In the genomic region with DNA sequence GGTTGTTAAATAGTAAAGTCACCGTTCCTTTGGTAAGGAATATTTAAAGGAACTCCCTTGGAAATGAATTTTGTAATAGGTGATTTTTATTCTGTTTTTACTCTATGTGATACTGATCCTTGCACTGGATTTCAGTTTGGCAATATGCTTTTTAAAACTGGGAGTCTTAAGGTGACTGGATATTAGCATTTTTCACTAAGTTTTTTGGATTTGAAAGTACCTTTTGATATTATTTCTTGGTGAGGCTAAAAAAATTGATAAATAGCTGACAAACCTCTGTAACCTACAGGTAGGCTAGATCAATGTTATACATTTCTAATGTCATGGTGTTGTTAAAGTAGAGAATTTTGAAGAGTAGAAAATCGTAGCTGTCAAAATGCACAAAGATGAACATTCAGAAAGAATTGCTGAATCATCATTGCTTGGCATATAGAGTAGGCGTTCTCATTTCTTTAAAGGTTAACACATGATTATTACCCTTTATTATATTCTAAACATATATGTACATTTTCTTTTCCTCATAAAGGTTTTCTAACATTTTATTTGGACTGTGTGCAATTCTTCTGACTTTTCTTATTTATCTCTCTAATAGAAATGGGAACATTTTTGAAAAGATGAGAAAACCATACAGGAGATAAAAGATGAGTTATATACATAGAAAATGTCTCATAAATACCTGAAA, we compare ENCODE assay signal across 2 cellular contexts.
A peak's percentile ranks its signal among the peaks of the same experiment; 100 is the strongest.
TF ChIP-seq lines count a peak whose summit lies in the region.

No MANE protein-coding gene starts in this region.

TF ChIP-seq in IMR-90, 13 proteins besides CTCF, POLR2A, EP300 and RAD21:
- TF ChIP-seq MAFK (IDR thresholded peaks at IDR 0.05; ENCODE audit: low read depth, low read length), result peak; percentile 98
- peak; percentile 90 for TF ChIP-seq NFE2L2 (IDR thresholded peaks at IDR 0.05; ENCODE audit: low read depth, low read length)
- TF ChIP-seq USF2 (IDR thresholded peaks at IDR 0.05; ENCODE audit: low read depth, low read length), result no peak

TF ChIP-seq in K562, 482 proteins besides CTCF, POLR2A, EP300 and RAD21 (continues in another document):
- TF ChIP-seq SMAD3 (CRISPR knock-in tag; conservative IDR thresholded peaks at IDR 0.05) (no peak), MAFG (tag; conservative IDR thresholded peaks at IDR 0.05) (peak; percentile 100), CBX8 (IDR thresholded peaks at IDR 0.05; ENCODE audit: borderline replicate concordance, extremely low read depth, low read depth, low read length, poor library complexity, severe bottlenecking) (no peak), NCOA2 (IDR thresholded peaks at IDR 0.05; ENCODE audit: partially characterized antibody in 2 of 2) (peak in 1 of 2 experiments; percentile 7), MAFF (IDR thresholded peaks at IDR 0.05; ENCODE audit: low read length) (peak; percentile 99), MEIS2 (IDR thresholded peaks at IDR 0.05; ENCODE audit: partially characterized antibody) (peak; percentile 46), ZBTB8A (IDR thresholded peaks at IDR 0.05; ENCODE audit: partially characterized antibody) (peak; percentile 7), SNIP1 (IDR thresholded peaks at IDR 0.05; ENCODE audit: low read depth) (no peak), BRD4 (IDR thresholded peaks at IDR 0.05) (peak; percentile 65; the same call in 1 of the 2 replicates), NFRKB (IDR thresholded peaks at IDR 0.05; ENCODE audit: low read depth) (peak; percentile 59; the same call in 1 of the 2 replicates), ELF1 (tag; IDR thresholded peaks at IDR 0.05) (0 out of 2 replicates have a peak, but pooled peaks have one; percentile 12), C11orf30 (IDR thresholded peaks at IDR 0.05; ENCODE audit: low read depth) (peak; percentile 100), NFE2 (IDR thresholded peaks at IDR 0.05; ENCODE audit: low read depth) (peak; percentile 97), DPF2 (IDR thresholded peaks at IDR 0.05) (peak; percentile 73), FOSL1 (tag; conservative IDR thresholded peaks at IDR 0.05) (0 out of 2 replicates have a peak, but pooled peaks have one; percentile 5), ELF2 (CRISPR knock-in tag; IDR thresholded peaks at IDR 0.05) (0 out of 2 replicates have a peak, but pooled peaks have one; percentile 15), POLR2B (IDR thresholded peaks at IDR 0.05; ENCODE audit: low read depth, partially characterized antibody) (no peak), TAF9B (IDR thresholded peaks at IDR 0.05; ENCODE audit: partially characterized antibody) (peak; percentile 62), SMAD4 (CRISPR knock-in tag; conservative IDR thresholded peaks at IDR 0.05) (no peak), TAL1 (IDR thresholded peaks at IDR 0.05) (no peak), ARID1B (IDR thresholded peaks at IDR 0.05) (peak; percentile 61), MTA3 (IDR thresholded peaks at IDR 0.05; ENCODE audit: borderline replicate concordance) (no peak), ZNF212 (CRISPR knock-in tag; IDR thresholded peaks at IDR 0.05) (no peak), MAFK (IDR thresholded peaks at IDR 0.05; ENCODE audit: low read length) (peak; percentile 99), MTA1 (IDR thresholded peaks at IDR 0.05; ENCODE audit: borderline replicate concordance) (no peak), ZNF280A (IDR thresholded peaks at IDR 0.05; ENCODE audit: low read depth, partially characterized antibody) (no peak), EP400 (IDR thresholded peaks at IDR 0.05) (peak; percentile 30; the same call in 1 of the 2 replicates), SMARCA4 (IDR thresholded peaks at IDR 0.05) (peak; percentile 79), SMARCE1 (IDR thresholded peaks at IDR 0.05) (peak; percentile 59; the same call in 1 of the 2 replicates), BACH1 (tag; IDR thresholded peaks at IDR 0.05) (peak; percentile 89), MNT (conservative IDR thresholded peaks at IDR 0.05) (peak in 1 of 2 experiments; percentile 21; a peak in 1 of 4 replicates), ZNF217 (CRISPR knock-in tag; IDR thresholded peaks at IDR 0.05) (no peak), SMARCC2 (IDR thresholded peaks at IDR 0.05; ENCODE audit: low read depth) (peak; percentile 56)
- TF ChIP-seq, protein P1, sequence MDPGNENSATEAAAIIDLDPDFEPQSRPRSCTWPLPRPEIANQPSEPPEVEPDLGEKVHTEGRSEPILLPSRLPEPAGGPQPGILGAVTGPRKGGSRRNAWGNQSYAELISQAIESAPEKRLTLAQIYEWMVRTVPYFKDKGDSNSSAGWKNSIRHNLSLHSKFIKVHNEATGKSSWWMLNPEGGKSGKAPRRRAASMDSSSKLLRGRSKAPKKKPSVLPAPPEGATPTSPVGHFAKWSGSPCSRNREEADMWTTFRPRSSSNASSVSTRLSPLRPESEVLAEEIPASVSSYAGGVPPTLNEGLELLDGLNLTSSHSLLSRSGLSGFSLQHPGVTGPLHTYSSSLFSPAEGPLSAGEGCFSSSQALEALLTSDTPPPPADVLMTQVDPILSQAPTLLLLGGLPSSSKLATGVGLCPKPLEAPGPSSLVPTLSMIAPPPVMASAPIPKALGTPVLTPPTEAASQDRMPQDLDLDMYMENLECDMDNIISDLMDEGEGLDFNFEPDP (CRISPR knock-in tag; IDR thresholded peaks at IDR 0.05), result no peak
- TF ChIP-seq, protein P2, sequence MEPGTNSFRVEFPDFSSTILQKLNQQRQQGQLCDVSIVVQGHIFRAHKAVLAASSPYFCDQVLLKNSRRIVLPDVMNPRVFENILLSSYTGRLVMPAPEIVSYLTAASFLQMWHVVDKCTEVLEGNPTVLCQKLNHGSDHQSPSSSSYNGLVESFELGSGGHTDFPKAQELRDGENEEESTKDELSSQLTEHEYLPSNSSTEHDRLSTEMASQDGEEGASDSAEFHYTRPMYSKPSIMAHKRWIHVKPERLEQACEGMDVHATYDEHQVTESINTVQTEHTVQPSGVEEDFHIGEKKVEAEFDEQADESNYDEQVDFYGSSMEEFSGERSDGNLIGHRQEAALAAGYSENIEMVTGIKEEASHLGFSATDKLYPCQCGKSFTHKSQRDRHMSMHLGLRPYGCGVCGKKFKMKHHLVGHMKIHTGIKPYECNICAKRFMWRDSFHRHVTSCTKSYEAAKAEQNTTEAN (CRISPR knock-in tag; IDR thresholded peaks at IDR 0.05), result no peak
- TF ChIP-seq, protein P3, sequence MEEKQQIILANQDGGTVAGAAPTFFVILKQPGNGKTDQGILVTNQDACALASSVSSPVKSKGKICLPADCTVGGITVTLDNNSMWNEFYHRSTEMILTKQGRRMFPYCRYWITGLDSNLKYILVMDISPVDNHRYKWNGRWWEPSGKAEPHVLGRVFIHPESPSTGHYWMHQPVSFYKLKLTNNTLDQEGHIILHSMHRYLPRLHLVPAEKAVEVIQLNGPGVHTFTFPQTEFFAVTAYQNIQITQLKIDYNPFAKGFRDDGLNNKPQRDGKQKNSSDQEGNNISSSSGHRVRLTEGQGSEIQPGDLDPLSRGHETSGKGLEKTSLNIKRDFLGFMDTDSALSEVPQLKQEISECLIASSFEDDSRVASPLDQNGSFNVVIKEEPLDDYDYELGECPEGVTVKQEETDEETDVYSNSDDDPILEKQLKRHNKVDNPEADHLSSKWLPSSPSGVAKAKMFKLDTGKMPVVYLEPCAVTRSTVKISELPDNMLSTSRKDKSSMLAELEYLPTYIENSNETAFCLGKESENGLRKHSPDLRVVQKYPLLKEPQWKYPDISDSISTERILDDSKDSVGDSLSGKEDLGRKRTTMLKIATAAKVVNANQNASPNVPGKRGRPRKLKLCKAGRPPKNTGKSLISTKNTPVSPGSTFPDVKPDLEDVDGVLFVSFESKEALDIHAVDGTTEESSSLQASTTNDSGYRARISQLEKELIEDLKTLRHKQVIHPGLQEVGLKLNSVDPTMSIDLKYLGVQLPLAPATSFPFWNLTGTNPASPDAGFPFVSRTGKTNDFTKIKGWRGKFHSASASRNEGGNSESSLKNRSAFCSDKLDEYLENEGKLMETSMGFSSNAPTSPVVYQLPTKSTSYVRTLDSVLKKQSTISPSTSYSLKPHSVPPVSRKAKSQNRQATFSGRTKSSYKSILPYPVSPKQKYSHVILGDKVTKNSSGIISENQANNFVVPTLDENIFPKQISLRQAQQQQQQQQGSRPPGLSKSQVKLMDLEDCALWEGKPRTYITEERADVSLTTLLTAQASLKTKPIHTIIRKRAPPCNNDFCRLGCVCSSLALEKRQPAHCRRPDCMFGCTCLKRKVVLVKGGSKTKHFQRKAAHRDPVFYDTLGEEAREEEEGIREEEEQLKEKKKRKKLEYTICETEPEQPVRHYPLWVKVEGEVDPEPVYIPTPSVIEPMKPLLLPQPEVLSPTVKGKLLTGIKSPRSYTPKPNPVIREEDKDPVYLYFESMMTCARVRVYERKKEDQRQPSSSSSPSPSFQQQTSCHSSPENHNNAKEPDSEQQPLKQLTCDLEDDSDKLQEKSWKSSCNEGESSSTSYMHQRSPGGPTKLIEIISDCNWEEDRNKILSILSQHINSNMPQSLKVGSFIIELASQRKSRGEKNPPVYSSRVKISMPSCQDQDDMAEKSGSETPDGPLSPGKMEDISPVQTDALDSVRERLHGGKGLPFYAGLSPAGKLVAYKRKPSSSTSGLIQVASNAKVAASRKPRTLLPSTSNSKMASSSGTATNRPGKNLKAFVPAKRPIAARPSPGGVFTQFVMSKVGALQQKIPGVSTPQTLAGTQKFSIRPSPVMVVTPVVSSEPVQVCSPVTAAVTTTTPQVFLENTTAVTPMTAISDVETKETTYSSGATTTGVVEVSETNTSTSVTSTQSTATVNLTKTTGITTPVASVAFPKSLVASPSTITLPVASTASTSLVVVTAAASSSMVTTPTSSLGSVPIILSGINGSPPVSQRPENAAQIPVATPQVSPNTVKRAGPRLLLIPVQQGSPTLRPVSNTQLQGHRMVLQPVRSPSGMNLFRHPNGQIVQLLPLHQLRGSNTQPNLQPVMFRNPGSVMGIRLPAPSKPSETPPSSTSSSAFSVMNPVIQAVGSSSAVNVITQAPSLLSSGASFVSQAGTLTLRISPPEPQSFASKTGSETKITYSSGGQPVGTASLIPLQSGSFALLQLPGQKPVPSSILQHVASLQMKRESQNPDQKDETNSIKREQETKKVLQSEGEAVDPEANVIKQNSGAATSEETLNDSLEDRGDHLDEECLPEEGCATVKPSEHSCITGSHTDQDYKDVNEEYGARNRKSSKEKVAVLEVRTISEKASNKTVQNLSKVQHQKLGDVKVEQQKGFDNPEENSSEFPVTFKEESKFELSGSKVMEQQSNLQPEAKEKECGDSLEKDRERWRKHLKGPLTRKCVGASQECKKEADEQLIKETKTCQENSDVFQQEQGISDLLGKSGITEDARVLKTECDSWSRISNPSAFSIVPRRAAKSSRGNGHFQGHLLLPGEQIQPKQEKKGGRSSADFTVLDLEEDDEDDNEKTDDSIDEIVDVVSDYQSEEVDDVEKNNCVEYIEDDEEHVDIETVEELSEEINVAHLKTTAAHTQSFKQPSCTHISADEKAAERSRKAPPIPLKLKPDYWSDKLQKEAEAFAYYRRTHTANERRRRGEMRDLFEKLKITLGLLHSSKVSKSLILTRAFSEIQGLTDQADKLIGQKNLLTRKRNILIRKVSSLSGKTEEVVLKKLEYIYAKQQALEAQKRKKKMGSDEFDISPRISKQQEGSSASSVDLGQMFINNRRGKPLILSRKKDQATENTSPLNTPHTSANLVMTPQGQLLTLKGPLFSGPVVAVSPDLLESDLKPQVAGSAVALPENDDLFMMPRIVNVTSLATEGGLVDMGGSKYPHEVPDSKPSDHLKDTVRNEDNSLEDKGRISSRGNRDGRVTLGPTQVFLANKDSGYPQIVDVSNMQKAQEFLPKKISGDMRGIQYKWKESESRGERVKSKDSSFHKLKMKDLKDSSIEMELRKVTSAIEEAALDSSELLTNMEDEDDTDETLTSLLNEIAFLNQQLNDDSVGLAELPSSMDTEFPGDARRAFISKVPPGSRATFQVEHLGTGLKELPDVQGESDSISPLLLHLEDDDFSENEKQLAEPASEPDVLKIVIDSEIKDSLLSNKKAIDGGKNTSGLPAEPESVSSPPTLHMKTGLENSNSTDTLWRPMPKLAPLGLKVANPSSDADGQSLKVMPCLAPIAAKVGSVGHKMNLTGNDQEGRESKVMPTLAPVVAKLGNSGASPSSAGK (IDR thresholded peaks at IDR 0.05), result 0 out of 2 replicates have a peak, but pooled peaks have one; percentile 13
- TF ChIP-seq, protein P4, sequence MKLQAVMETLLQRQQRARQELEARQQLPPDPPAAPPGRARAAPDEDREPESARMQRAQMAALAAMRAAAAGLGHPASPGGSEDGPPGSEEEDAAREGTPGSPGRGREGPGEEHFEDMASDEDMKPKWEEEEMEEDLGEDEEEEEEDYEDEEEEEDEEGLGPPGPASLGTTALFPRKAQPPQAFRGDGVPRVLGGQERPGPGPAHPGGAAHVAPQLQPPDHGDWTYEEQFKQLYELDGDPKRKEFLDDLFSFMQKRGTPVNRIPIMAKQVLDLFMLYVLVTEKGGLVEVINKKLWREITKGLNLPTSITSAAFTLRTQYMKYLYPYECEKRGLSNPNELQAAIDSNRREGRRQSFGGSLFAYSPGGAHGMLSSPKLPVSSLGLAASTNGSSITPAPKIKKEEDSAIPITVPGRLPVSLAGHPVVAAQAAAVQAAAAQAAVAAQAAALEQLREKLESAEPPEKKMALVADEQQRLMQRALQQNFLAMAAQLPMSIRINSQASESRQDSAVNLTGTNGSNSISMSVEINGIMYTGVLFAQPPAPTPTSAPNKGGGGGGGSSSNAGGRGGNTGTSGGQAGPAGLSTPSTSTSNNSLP (IDR thresholded peaks at IDR 0.05; ENCODE audit: borderline replicate concordance, low read depth, low read length), result 0 out of 2 replicates have a peak, but pooled peaks have one; percentile 4
- TF ChIP-seq, protein P5, sequence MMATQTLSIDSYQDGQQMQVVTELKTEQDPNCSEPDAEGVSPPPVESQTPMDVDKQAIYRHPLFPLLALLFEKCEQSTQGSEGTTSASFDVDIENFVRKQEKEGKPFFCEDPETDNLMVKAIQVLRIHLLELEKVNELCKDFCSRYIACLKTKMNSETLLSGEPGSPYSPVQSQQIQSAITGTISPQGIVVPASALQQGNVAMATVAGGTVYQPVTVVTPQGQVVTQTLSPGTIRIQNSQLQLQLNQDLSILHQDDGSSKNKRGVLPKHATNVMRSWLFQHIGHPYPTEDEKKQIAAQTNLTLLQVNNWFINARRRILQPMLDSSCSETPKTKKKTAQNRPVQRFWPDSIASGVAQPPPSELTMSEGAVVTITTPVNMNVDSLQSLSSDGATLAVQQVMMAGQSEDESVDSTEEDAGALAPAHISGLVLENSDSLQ (IDR thresholded peaks at IDR 0.05), result peak; percentile 45; the same call in 1 of the 2 replicates
